Comparison of ENCODE assay signal across 18 cellular contexts in the genomic region with DNA sequence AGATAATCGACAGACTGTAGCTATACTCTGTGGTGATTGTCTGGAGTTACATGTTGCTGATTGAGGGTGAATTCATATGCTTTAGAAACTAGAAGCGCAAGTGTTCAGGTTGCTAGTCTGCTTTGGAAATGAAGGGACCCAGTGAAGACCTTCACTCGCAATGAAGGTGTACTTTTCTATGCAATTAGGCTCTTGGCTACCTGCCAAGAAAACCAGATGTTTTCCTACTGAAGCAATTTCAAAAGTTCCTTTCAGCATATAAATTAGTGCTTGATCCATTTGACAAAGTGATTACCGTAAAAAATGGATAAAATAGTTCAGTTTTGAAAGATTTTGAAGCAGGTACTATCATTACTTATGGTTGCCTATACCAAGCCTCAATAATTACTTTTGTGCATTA. TPM values are rescaled to one million over a fixed set of nuclear protein-coding genes. Genes with fewer than 3 reads are reported as not detected.
"Had no signal": no experiment of that assay in that cellular context is flagged by ENCODE, and none has a peak within 500 bp of the region (broad histone marks: within the 10 kb centered on the region; RNA-seq: fewer than 3 reads in every experiment).

No MANE protein-coding gene starts in this region.

- H3K4me1 ChIP-seq: breast epithelium, esophagus squamous epithelium, thyroid gland, uterus had no signal

- H3K27ac ChIP-seq: breast epithelium, esophagus squamous epithelium, neutrophil, skin epidermis, thyroid gland, uterus, VCaP had no signal

- H3K4me1 Mint-ChIP-seq: activated CD4-positive, alpha-beta memory T cell treated with anti-CD3 and anti-CD28 coated beads, Interleukin-2, amount 10 ng/mL, durations not matched to agents 7 days and 5 days; immature natural killer cell had no signal

- DNase-seq: activated CD4-positive, alpha-beta memory T cell treated with anti-CD3 and anti-CD28 coated beads, Interleukin-2, amount 10 ng/mL, durations not matched to agents 7 days and 5 days; activated gamma-delta T cell treated with Interleukin-2 at 50 U/mL for 16 hours; activated naive CD8-positive, alpha-beta T cell treated with anti-CD3 and anti-CD28 coated beads for 36 hours; activated T-cell treated with anti-CD3 and anti-CD28 coated beads, Interleukin-2, amount 50 U/mL, for 48 hours; anterior cingulate cortex; esophagus squamous epithelium; glutamatergic neuron; immature natural killer cell; left cardiac atrium; naive thymus-derived CD8-positive, alpha-beta T cell; posterior cingulate gyrus; thyroid gland; uterus had no signal

- H3K4me3 Mint-ChIP-seq: activated CD4-positive, alpha-beta memory T cell treated with anti-CD3 and anti-CD28 coated beads, Interleukin-2, amount 10 ng/mL, durations not matched to agents 7 days and 5 days; activated naive CD8-positive, alpha-beta T cell treated with anti-CD3 and anti-CD28 coated beads for 36 hours; immature natural killer cell; naive thymus-derived CD8-positive, alpha-beta T cell had no signal

- ATAC-seq: left cardiac atrium; mucosa of descending colon; naive thymus-derived CD8-positive, alpha-beta T cell had no signal

- H3K27me3 ChIP-seq: breast epithelium, esophagus squamous epithelium, neutrophil, thyroid gland, uterus had no signal

- H3K36me3 ChIP-seq: breast epithelium, uterus had no signal

- H3K4me3 ChIP-seq: breast epithelium, esophagus squamous epithelium, mucosa of descending colon, skin epidermis, thyroid gland, uterus had no signal

- H3K27ac Mint-ChIP-seq: activated CD4-positive, alpha-beta memory T cell treated with anti-CD3 and anti-CD28 coated beads, Interleukin-2, amount 10 ng/mL, durations not matched to agents 7 days and 5 days; activated naive CD8-positive, alpha-beta T cell treated with anti-CD3 and anti-CD28 coated beads for 36 hours; immature natural killer cell had no signal

- H3K27me3 Mint-ChIP-seq: activated CD4-positive, alpha-beta memory T cell treated with anti-CD3 and anti-CD28 coated beads, Interleukin-2, amount 10 ng/mL, durations not matched to agents 7 days and 5 days; activated naive CD8-positive, alpha-beta T cell treated with anti-CD3 and anti-CD28 coated beads for 36 hours; naive thymus-derived CD8-positive, alpha-beta T cell had no signal

- H3K9me3 ChIP-seq: neutrophil, thyroid gland, uterus had no signal

RNA-seq across cellular contexts. Expression of a gene that starts 10.0 kb away (rescaled TPM):
- total RNA-seq: activated naive CD8-positive, alpha-beta T cell treated with anti-CD3 and anti-CD28 coated beads for 36 hours had no signal
- polyA plus RNA-seq: immature natural killer cell; naive thymus-derived CD8-positive, alpha-beta T cell had no signal
